Comparison of ENCODE assay signal across 8 cellular contexts in genomic region chr11:63838682-63839507, GRCh38. TPM values are rescaled to one million over a fixed set of nuclear protein-coding genes. Genes with fewer than 3 reads are reported as not detected.
DNase-seq lines count a peak whose midpoint lies in the region; TF ChIP-seq lines count a peak whose summit lies in the region.

Gene MARK2 (plus strand): TSS chr11:63839110. CDS start chr11:63839507, 397 bp downstream.

- H3K4me3 Mint-ChIP-seq in activated naive CD4-positive, alpha-beta T cell treated with anti-CD3 and anti-CD28 coated beads for 36 hours, result peak within 1 kb of the TSS; percentile 97

- peak within 1 kb of the TSS; percentile 3 for H3K14ac ChIP-seq in neuronal stem cell (ENCODE audit: low read length)

- intact Hi-C loops in activated naive CD4-positive, alpha-beta T cell treated with anti-CD3 and anti-CD28 coated beads for 36 hours (cut with micrococcal nuclease), result loop anchor here (1.0 to 2.0 kb wide), 8 partner anchors 12 to 466 kb away; partner anchors contain the start of genes COX8A, ESRRA, FKBP2 and STIP1

- H3K27me3 Mint-ChIP-seq in activated naive CD4-positive, alpha-beta T cell treated with anti-CD3 and anti-CD28 coated beads for 36 hours (ENCODE audit: low read depth), result no peaks in the 10 kb centered on the region

- peak within 1 kb of the TSS; percentile 65 for H3K27ac Mint-ChIP-seq in activated naive CD4-positive, alpha-beta T cell treated with anti-CD3 and anti-CD28 coated beads for 36 hours

- peak within 1 kb of the TSS; percentile 58 for H3K4me2 ChIP-seq in neuronal stem cell (ENCODE audit: insufficient read depth, low read length, poor library complexity, severe bottlenecking)

- H2AK5ac ChIP-seq in neuronal stem cell (ENCODE audit: low read depth, low read length), result peak within 1 kb of the TSS; percentile 33

- no peaks in the 10 kb centered on the region for H3K9me3 ChIP-seq in neuronal stem cell (replicated peaks in 1 of 2; ENCODE audit: control insufficient read depth in 2 of 2, insufficient read depth in 1 of 2, low read depth in 1 of 2, low read length in 2 of 2)

- no peak within 1 kb of the TSS for H3K4ac ChIP-seq in neuronal stem cell (ENCODE audit: low read length)

- H3K27ac ChIP-seq in neuronal stem cell (replicated peaks; ENCODE audit: low read length), result peak within 1 kb of the TSS; percentile 66

- peak within 1 kb of the TSS; percentile 97 for H3K9ac ChIP-seq in neuronal stem cell (ENCODE audit: low read depth, low read length, poor library complexity)

- peaks cover 48% of the 10 kb centered on the region for H3K4me1 Mint-ChIP-seq in activated naive CD4-positive, alpha-beta T cell treated with anti-CD3 and anti-CD28 coated beads for 36 hours (ENCODE audit: low read depth)

- CTCF ChIA-PET in activated naive CD4-positive, alpha-beta T cell treated with anti-CD3 and anti-CD28 coated beads for 36 hours (lab: Charles Lee), result interaction anchor here (0.6 to 5.3 kb wide), 17 partner anchors 9 to 149 kb away, joined by 3 to 82 read pairs (median 8); partner anchors contain the start of gene RCOR2

- no CpG with 5 or more reads among the region's 99 CpGs for WGBS in neuronal stem cell (ENCODE audit: extremely low coverage in 2 of 2, insufficient read length in 2 of 2, insufficient replicate concordance in 1 of 2), 2 donors

- peak; percentile 99 for DNase-seq in GM03348 (ENCODE audit: low spot score)
- DNase-seq in HFF-Myc (ENCODE audit: extremely low read depth, low read depth), result peak; percentile 92
- peak; percentile 99 for DNase-seq in NAMALWA (ENCODE audit: low spot score)
- peak; percentile 98 for DNase-seq in SK-N-DZ (ENCODE audit: low spot score)
- peak; percentile 100 for DNase-seq in activated naive CD4-positive, alpha-beta T cell treated with anti-CD3 and anti-CD28 coated beads for 36 hours
- peak; percentile 95 for DNase-seq in foreskin melanocyte
- DNase-seq in neuronal stem cell (ENCODE audit: low spot score), result peak; percentile 99

- peaks cover 16 to 26% of the 10 kb centered on the region in 2 donors for H3K4me1 ChIP-seq in neuronal stem cell (ENCODE audit: control insufficient read depth in 2 of 2, insufficient read depth in 1 of 2, low read depth in 1 of 2, low read length in 2 of 2)

- no peak within 1 kb of the TSS for H2BK12ac ChIP-seq in neuronal stem cell (ENCODE audit: low read length)

- no peaks in the 10 kb centered on the region for H3K9me3 Mint-ChIP-seq in activated naive CD4-positive, alpha-beta T cell treated with anti-CD3 and anti-CD28 coated beads for 36 hours

- H3K4me3 ChIP-seq in HFF-Myc (replicated peaks; ENCODE audit: low read depth, low read length), result peak within 1 kb of the TSS; percentile 71
- H3K4me3 ChIP-seq in neuronal stem cell (ENCODE audit: low read length in 2 of 2), result peak within 1 kb of the TSS; percentile 85 to 89

- H3K23ac ChIP-seq in neuronal stem cell (ENCODE audit: low read depth, low read length, poor library complexity), result peak within 1 kb of the TSS; percentile 74

- H2AFZ ChIP-seq in neuronal stem cell (ENCODE audit: low read length), result peak within 1 kb of the TSS; percentile 80

- TF ChIP-seq CTCF in HFF-Myc (IDR thresholded peaks at IDR 0.05; ENCODE audit: low read depth, low read length, missing control alignments) (no peak), subcutaneous adipose tissue (IDR thresholded peaks at IDR 0.05; ENCODE audit: low read depth) (no peak)

- no peak within 1 kb of the TSS for H2BK15ac ChIP-seq in neuronal stem cell (ENCODE audit: low read length)

- peaks cover 2% of the 10 kb centered on the region for H3K79me1 ChIP-seq in neuronal stem cell (ENCODE audit: low read depth, low read length)

- no peaks in the 10 kb centered on the region for H3K27me3 ChIP-seq in neuronal stem cell (ENCODE audit: control insufficient read depth in 3 of 3, insufficient read depth in 3 of 3, low read depth in 1 of 3, low read length in 3 of 3)

- H2BK120ac ChIP-seq in neuronal stem cell (ENCODE audit: low read depth, low read length), result peak within 1 kb of the TSS; percentile 40

- H4K91ac ChIP-seq in neuronal stem cell (ENCODE audit: low read depth, low read length, poor library complexity), result no peak within 1 kb of the TSS

- peaks cover 8% of the 10 kb centered on the region for H3K36me3 Mint-ChIP-seq in activated naive CD4-positive, alpha-beta T cell treated with anti-CD3 and anti-CD28 coated beads for 36 hours (ENCODE audit: low read depth)

- H3K18ac ChIP-seq in neuronal stem cell (ENCODE audit: low read length), result peak within 1 kb of the TSS; percentile 93

- peaks cover 2 to 23% of the 10 kb centered on the region in 2 donors for H3K36me3 ChIP-seq in neuronal stem cell (replicated peaks in 1 of 2; ENCODE audit: control insufficient read depth in 2 of 2, insufficient read depth in 2 of 2, low read length in 2 of 2)

- H4K8ac ChIP-seq in neuronal stem cell (ENCODE audit: low read depth, low read length), result no peak within 1 kb of the TSS

- peak within 1 kb of the TSS; percentile 32 for H2BK5ac ChIP-seq in neuronal stem cell (ENCODE audit: low read length)

RNA-seq across cellular contexts. Expression of gene MARK2, which starts in this region (rescaled TPM):
- 15.2 and 15.4 TPM in 2 replicates for polyA plus RNA-seq in SK-N-DZ (2014; cell fraction: cytosol; rRNA removed)
- polyA plus RNA-seq in SK-N-DZ (2014; cell fraction: nucleus; rRNA removed), result 9.8 and 11.1 TPM in 2 replicates
- 10 to 100 TPM; 15.8 to 17.6 TPM for total RNA-seq in activated naive CD4-positive, alpha-beta T cell treated with anti-CD3 and anti-CD28 coated beads for 36 hours
- 29.7 TPM for polyA plus RNA-seq in neuronal stem cell (2013, experiment 1 of 2)
- 29.6 TPM for polyA plus RNA-seq in neuronal stem cell (2013, experiment 2 of 2)
- total RNA-seq in subcutaneous adipose tissue, result 10 to 100 TPM in 3 of 4 donors, 1 to 10 TPM in 1; 9.9 to 16.4 (median 13.3) TPM

Comparison
In these comparisons a context has a peak if more than half of its experiments do, and no peak if none do; other contexts are left out.
1. Peak in every context shown above with its lines: DNase-seq, H3K4me3 ChIP-seq and H3K27ac ChIP-seq.